1 cellular context compared by ENCODE assay signal in genomic region chr7:42940985-42941847, GRCh38.
TF ChIP-seq lines count a peak whose summit lies in the region.

No MANE protein-coding gene starts in this region.

TF ChIP-seq in GM12878, 131 proteins besides CTCF, POLR2A, EP300 and RAD21 (continued from another document and continues in another):
- TF ChIP-seq, protein P1, sequence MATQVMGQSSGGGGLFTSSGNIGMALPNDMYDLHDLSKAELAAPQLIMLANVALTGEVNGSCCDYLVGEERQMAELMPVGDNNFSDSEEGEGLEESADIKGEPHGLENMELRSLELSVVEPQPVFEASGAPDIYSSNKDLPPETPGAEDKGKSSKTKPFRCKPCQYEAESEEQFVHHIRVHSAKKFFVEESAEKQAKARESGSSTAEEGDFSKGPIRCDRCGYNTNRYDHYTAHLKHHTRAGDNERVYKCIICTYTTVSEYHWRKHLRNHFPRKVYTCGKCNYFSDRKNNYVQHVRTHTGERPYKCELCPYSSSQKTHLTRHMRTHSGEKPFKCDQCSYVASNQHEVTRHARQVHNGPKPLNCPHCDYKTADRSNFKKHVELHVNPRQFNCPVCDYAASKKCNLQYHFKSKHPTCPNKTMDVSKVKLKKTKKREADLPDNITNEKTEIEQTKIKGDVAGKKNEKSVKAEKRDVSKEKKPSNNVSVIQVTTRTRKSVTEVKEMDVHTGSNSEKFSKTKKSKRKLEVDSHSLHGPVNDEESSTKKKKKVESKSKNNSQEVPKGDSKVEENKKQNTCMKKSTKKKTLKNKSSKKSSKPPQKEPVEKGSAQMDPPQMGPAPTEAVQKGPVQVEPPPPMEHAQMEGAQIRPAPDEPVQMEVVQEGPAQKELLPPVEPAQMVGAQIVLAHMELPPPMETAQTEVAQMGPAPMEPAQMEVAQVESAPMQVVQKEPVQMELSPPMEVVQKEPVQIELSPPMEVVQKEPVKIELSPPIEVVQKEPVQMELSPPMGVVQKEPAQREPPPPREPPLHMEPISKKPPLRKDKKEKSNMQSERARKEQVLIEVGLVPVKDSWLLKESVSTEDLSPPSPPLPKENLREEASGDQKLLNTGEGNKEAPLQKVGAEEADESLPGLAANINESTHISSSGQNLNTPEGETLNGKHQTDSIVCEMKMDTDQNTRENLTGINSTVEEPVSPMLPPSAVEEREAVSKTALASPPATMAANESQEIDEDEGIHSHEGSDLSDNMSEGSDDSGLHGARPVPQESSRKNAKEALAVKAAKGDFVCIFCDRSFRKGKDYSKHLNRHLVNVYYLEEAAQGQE (IDR thresholded peaks at IDR 0.05; ENCODE audit: low read depth, low read length), result no peak
- TF ChIP-seq, protein P2, sequence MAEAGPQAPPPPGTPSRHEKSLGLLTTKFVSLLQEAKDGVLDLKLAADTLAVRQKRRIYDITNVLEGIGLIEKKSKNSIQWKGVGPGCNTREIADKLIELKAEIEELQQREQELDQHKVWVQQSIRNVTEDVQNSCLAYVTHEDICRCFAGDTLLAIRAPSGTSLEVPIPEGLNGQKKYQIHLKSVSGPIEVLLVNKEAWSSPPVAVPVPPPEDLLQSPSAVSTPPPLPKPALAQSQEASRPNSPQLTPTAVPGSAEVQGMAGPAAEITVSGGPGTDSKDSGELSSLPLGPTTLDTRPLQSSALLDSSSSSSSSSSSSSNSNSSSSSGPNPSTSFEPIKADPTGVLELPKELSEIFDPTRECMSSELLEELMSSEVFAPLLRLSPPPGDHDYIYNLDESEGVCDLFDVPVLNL (IDR thresholded peaks at IDR 0.05; ENCODE audit: low read depth, low read length), result no peak
- TF ChIP-seq PML (IDR thresholded peaks at IDR 0.05; ENCODE audit: low read length) (no peak), NFXL1 (IDR thresholded peaks at IDR 0.05; ENCODE audit: borderline replicate concordance) (no peak), KLF5 (IDR thresholded peaks at IDR 0.05; ENCODE audit: partially characterized antibody) (no peak), USF2 (IDR thresholded peaks at IDR 0.05; ENCODE audit: borderline replicate concordance, low read depth, low read length) (no peak), DPF2 (IDR thresholded peaks at IDR 0.05) (no peak), BHLHE40 (IDR thresholded peaks at IDR 0.05; ENCODE audit: borderline replicate concordance in 1 of 2, low read depth in 2 of 2, low read length in 1 of 2) (0 out of 4 replicates have a peak, but pooled peaks of 1 of the 2 experiments have one; percentile 41), NBN (IDR thresholded peaks at IDR 0.05) (0 out of 2 replicates have a peak, but pooled peaks have one; percentile 20), CHD4 (IDR thresholded peaks at IDR 0.05) (no peak), ZBTB33 (IDR thresholded peaks at IDR 0.05) (no peak), SP1 (IDR thresholded peaks at IDR 0.05; ENCODE audit: low read depth, low read length) (peak; percentile 22), POU2F2 (IDR thresholded peaks at IDR 0.05; ENCODE audit: borderline replicate concordance, low read depth, low read length) (0 out of 3 replicates have a peak, but pooled peaks have one; percentile 12), SMAD5 (IDR thresholded peaks at IDR 0.05; ENCODE audit: low read depth) (no peak), PAX5 (IDR thresholded peaks at IDR 0.05; ENCODE audit: borderline replicate concordance, low read depth, low read length) (0 out of 2 replicates have a peak, but pooled peaks have one; percentile 10), NFYA (IDR thresholded peaks at IDR 0.05; ENCODE audit: borderline replicate concordance, low read depth, low read length) (no peak), MYC (IDR thresholded peaks at IDR 0.05; ENCODE audit: insufficient read depth, insufficient read length, insufficient replicate concordance, low read length, severe bottlenecking) (no peak), CHD1 (IDR thresholded peaks at IDR 0.05; ENCODE audit: low read depth, low read length) (no peak), FOXM1 (IDR thresholded peaks at IDR 0.05; ENCODE audit: low read depth, low read length) (0 out of 2 replicates have a peak, but pooled peaks have one; percentile 58), NR2C1 (IDR thresholded peaks at IDR 0.05) (no peak), YY1 (IDR thresholded peaks at IDR 0.05; ENCODE audit: low read depth, low read length) (peak; percentile 80; the same call in 1 of the 2 replicates), EZH2 (IDR thresholded peaks at IDR 0.05; ENCODE audit: borderline replicate concordance, control insufficient read depth, low read depth, low read length) (no peak), IKZF1 (conservative IDR thresholded peaks at IDR 0.05) (no peak), TBL1XR1 (IDR thresholded peaks at IDR 0.05; ENCODE audit: low read depth, low read length) (no peak), SREBF1 (IDR thresholded peaks at IDR 0.05; ENCODE audit: low read length) (no peak), MLLT1 (IDR thresholded peaks at IDR 0.05) (no peak), SRF (IDR thresholded peaks at IDR 0.05; ENCODE audit: low read depth in 2 of 2, low read length in 2 of 2) (no peak), RUNX3 (IDR thresholded peaks at IDR 0.05; ENCODE audit: low read length) (no peak), E2F8 (IDR thresholded peaks at IDR 0.05; ENCODE audit: low read depth, partially characterized antibody) (no peak), MEF2A (IDR thresholded peaks at IDR 0.05; ENCODE audit: insufficient read depth, low read depth, low read length) (no peak), SMC3 (IDR thresholded peaks at IDR 0.05; ENCODE audit: borderline replicate concordance, low read length) (peak; percentile 94), ZNF384 (IDR thresholded peaks at IDR 0.05; ENCODE audit: borderline replicate concordance, low read depth, low read length) (no peak), MTA3 (IDR thresholded peaks at IDR 0.05; ENCODE audit: borderline replicate concordance, low read length) (no peak), CBX5 (IDR thresholded peaks at IDR 0.05; ENCODE audit: low read depth) (no peak)
- TF ChIP-seq, protein P3, sequence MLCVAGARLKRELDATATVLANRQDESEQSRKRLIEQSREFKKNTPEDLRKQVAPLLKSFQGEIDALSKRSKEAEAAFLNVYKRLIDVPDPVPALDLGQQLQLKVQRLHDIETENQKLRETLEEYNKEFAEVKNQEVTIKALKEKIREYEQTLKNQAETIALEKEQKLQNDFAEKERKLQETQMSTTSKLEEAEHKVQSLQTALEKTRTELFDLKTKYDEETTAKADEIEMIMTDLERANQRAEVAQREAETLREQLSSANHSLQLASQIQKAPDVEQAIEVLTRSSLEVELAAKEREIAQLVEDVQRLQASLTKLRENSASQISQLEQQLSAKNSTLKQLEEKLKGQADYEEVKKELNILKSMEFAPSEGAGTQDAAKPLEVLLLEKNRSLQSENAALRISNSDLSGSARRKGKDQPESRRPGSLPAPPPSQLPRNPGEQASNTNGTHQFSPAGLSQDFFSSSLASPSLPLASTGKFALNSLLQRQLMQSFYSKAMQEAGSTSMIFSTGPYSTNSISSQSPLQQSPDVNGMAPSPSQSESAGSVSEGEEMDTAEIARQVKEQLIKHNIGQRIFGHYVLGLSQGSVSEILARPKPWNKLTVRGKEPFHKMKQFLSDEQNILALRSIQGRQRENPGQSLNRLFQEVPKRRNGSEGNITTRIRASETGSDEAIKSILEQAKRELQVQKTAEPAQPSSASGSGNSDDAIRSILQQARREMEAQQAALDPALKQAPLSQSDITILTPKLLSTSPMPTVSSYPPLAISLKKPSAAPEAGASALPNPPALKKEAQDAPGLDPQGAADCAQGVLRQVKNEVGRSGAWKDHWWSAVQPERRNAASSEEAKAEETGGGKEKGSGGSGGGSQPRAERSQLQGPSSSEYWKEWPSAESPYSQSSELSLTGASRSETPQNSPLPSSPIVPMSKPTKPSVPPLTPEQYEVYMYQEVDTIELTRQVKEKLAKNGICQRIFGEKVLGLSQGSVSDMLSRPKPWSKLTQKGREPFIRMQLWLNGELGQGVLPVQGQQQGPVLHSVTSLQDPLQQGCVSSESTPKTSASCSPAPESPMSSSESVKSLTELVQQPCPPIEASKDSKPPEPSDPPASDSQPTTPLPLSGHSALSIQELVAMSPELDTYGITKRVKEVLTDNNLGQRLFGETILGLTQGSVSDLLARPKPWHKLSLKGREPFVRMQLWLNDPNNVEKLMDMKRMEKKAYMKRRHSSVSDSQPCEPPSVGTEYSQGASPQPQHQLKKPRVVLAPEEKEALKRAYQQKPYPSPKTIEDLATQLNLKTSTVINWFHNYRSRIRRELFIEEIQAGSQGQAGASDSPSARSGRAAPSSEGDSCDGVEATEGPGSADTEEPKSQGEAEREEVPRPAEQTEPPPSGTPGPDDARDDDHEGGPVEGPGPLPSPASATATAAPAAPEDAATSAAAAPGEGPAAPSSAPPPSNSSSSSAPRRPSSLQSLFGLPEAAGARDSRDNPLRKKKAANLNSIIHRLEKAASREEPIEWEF (IDR thresholded peaks at IDR 0.05; ENCODE audit: insufficient replicate concordance, low read depth, low read length), result peak; percentile 9
- TF ChIP-seq, protein P4, sequence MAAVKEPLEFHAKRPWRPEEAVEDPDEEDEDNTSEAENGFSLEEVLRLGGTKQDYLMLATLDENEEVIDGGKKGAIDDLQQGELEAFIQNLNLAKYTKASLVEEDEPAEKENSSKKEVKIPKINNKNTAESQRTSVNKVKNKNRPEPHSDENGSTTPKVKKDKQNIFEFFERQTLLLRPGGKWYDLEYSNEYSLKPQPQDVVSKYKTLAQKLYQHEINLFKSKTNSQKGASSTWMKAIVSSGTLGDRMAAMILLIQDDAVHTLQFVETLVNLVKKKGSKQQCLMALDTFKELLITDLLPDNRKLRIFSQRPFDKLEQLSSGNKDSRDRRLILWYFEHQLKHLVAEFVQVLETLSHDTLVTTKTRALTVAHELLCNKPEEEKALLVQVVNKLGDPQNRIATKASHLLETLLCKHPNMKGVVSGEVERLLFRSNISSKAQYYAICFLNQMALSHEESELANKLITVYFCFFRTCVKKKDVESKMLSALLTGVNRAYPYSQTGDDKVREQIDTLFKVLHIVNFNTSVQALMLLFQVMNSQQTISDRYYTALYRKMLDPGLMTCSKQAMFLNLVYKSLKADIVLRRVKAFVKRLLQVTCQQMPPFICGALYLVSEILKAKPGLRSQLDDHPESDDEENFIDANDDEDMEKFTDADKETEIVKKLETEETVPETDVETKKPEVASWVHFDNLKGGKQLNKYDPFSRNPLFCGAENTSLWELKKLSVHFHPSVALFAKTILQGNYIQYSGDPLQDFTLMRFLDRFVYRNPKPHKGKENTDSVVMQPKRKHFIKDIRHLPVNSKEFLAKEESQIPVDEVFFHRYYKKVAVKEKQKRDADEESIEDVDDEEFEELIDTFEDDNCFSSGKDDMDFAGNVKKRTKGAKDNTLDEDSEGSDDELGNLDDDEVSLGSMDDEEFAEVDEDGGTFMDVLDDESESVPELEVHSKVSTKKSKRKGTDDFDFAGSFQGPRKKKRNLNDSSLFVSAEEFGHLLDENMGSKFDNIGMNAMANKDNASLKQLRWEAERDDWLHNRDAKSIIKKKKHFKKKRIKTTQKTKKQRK (IDR thresholded peaks at IDR 0.05; ENCODE audit: low read depth, low read length), result no peak
